10 cellular contexts compared by ENCODE assay signal in genomic region chr17:7019406-7019805, GRCh38. TPM values are rescaled to one million over a fixed set of nuclear protein-coding genes. Genes with fewer than 3 reads are reported as not detected.
DNase-seq lines count a peak whose midpoint lies in the region; ATAC-seq and TF ChIP-seq lines count a peak whose summit lies in the region.
"Had no signal": no experiment of that assay in that cellular context is flagged by ENCODE, and none has a peak within 500 bp of the region (broad histone marks: within the 10 kb centered on the region; RNA-seq: fewer than 3 reads in every experiment).

No MANE protein-coding gene starts in this region.

- no peak for TF ChIP-seq POLR2A in testis (IDR thresholded peaks at IDR 0.05)

- peak overlapping the region in 1 of 2 experiments; percentile 31 for H3K18ac ChIP-seq in mesenchymal stem cell (ENCODE audit: low read depth in 1 of 2, low read length in 2 of 2)

- H3K79me1 ChIP-seq in mesenchymal stem cell (replicated peaks; ENCODE audit: low read length, poor library complexity, severe bottlenecking) = peaks cover 8% of the 10 kb centered on the region

- peak overlapping the region; percentile 75 for H2BK120ac ChIP-seq in mesenchymal stem cell (ENCODE audit: low read depth, low read length)

- WGBS in mesenchymal stem cell = 61% methylated on average over 11 of the region's 11 CpGs
- 4 to 29% methylated on average over 8 to 11 of the region's 11 CpGs for WGBS in testis, 2 donors

- no peak overlapping the region for H3K23ac ChIP-seq in mesenchymal stem cell (ENCODE audit: low read length in 2 of 2)

- H3K4ac ChIP-seq in mesenchymal stem cell (ENCODE audit: low read depth in 1 of 2, low read length in 2 of 2) = no peak overlapping the region

- H3K9me3 ChIP-seq in mesenchymal stem cell (ENCODE audit: control insufficient read depth, low read length) = no peaks in the 10 kb centered on the region
- H3K9me3 ChIP-seq in testis = no peaks in the 10 kb centered on the region

- H2AFZ ChIP-seq in mesenchymal stem cell (ENCODE audit: low read depth, low read length) = no peak overlapping the region

- peaks cover 4 to 16% of the 10 kb centered on the region in 2 experiments for H3K27me3 ChIP-seq in mesenchymal stem cell (ENCODE audit: control insufficient read depth in 1 of 2, insufficient read depth in 1 of 2, low read length in 2 of 2)
- H3K27me3 ChIP-seq in testis = no peaks in the 10 kb centered on the region

- H3K4me2 ChIP-seq in mesenchymal stem cell (ENCODE audit: low read length, poor library complexity, severe bottlenecking) = peak overlapping the region; percentile 37

- H2BK12ac ChIP-seq in mesenchymal stem cell (ENCODE audit: low read length in 2 of 2) = no peak overlapping the region

- peaks cover 13 to 21% of the 10 kb centered on the region in 2 experiments for H3K36me3 ChIP-seq in mesenchymal stem cell (ENCODE audit: control insufficient read depth in 1 of 2, insufficient read depth in 2 of 2, low read depth in 1 of 2, low read length in 2 of 2)
- H3K36me3 ChIP-seq in testis (ENCODE audit: low read depth, missing control alignments) = no peaks in the 10 kb centered on the region

- intact Hi-C loops in testis (cut with DNase I; ENCODE audit: low total_unique reads) = no loop called here

- ATAC-seq in GM18867 (IDR thresholded peaks at IDR 0.05; ENCODE audit: unreplicated experiment) (no peak), GM21717 (IDR thresholded peaks at IDR 0.05; ENCODE audit: unreplicated experiment) (no peak)

- peak overlapping the region; percentile 90 for H3K9ac ChIP-seq in mesenchymal stem cell (ENCODE audit: low read length)

- no peak overlapping the region for H3K14ac ChIP-seq in mesenchymal stem cell (ENCODE audit: low read length in 2 of 2)

- DNase-seq in LNCaP clone FGC (ENCODE audit: low read depth) (no peak), mesenchymal stem cell (no peak), testis (no peak), NCI-H1417 treated with DMSO at 0.1 percent for 48 hours (lab: John Stamatoyannopoulos, UW) (no peak), hypothalamus (lab: John Stamatoyannopoulos, UW) (no peak)
- DNase-seq: cerebellar nuclear complex had no signal

- peak overlapping the region; percentile 93 for H4K8ac ChIP-seq in mesenchymal stem cell (ENCODE audit: low read length)

- H2BK15ac ChIP-seq in mesenchymal stem cell (ENCODE audit: low read depth, poor library complexity, severe bottlenecking) = no peak overlapping the region

- H3K27ac ChIP-seq in cingulate gyrus (ENCODE audit: low read depth, low read length) (peak overlapping the region; percentile 42), mesenchymal stem cell (ENCODE audit: low read length, poor library complexity, severe bottlenecking) (no peak overlapping the region), testis (peak overlapping the region; percentile 93 to 95)

- no peak overlapping the region for H4K91ac ChIP-seq in mesenchymal stem cell (ENCODE audit: low read length)

- TF ChIP-seq CTCF in LNCaP clone FGC (IDR thresholded peaks at IDR 0.05; ENCODE audit: control insufficient read depth, extremely low read depth, insufficient read depth) = no peak
- no peak for TF ChIP-seq CTCF in testis (IDR thresholded peaks at IDR 0.05)

- no peak overlapping the region for H2AK5ac ChIP-seq in mesenchymal stem cell (ENCODE audit: low read length, severe bottlenecking)

- H3K4me3 ChIP-seq in LNCaP clone FGC (ENCODE audit: low read depth, low read length) (peak overlapping the region; percentile 76), mesenchymal stem cell (ENCODE audit: insufficient read depth in 1 of 2, low read depth in 1 of 2, low read length in 2 of 2) (peak overlapping the region in 1 of 2 experiments; percentile 78), testis (peak overlapping the region; percentile 41 to 74)

- no peak overlapping the region for H2BK5ac ChIP-seq in mesenchymal stem cell (ENCODE audit: low read depth, low read length, poor library complexity, severe bottlenecking)

- H3K4me1 ChIP-seq in mesenchymal stem cell (ENCODE audit: control insufficient read depth, insufficient read depth, low read depth, low read length) = peaks cover 24% of the 10 kb centered on the region
- H3K4me1 ChIP-seq in testis = peaks cover 34% of the 10 kb centered on the region

RNA-seq across cellular contexts. Expression of gene BCL6B, which starts 3.4 kb away (rescaled TPM):
- 0.01 TPM for polyA plus RNA-seq in mesenchymal stem cell (2013, experiment 1 of 2)
- 0.04 TPM for polyA plus RNA-seq in mesenchymal stem cell (2013, experiment 2 of 2)
- 1 to 10 TPM; 2.5 to 3.5 TPM for total RNA-seq in testis
- polyA plus RNA-seq in testis (ENCODE audit: insufficient read depth, low read depth, low replicate concordance) = 4.6 TPM
- total RNA-seq: OCI-LY7 had no signal

RNA-seq across cellular contexts. Expression of gene RNASEK, which starts 7.0 kb away (rescaled TPM):
- polyA plus RNA-seq in mesenchymal stem cell (2013, experiment 1 of 2) = 865 TPM
- polyA plus RNA-seq in mesenchymal stem cell (2013, experiment 2 of 2) = 846 TPM
- total RNA-seq in testis = 100 to 1,000 TPM; 208 to 314 TPM
- 317 TPM for polyA plus RNA-seq in testis (ENCODE audit: insufficient read depth, low read depth, low replicate concordance)

RNA-seq across cellular contexts. Expression of gene SLC16A13, which starts 16.4 kb away (rescaled TPM):
- polyA plus RNA-seq in mesenchymal stem cell (2013, experiment 1 of 2) = 8.4 TPM
- 8.0 TPM for polyA plus RNA-seq in mesenchymal stem cell (2013, experiment 2 of 2)
- 1 to 10 TPM; 1.9 to 2.2 TPM for total RNA-seq in testis
- polyA plus RNA-seq in testis (ENCODE audit: insufficient read depth, low read depth, low replicate concordance) = 2.0 TPM

RNA-seq across cellular contexts. Expression of gene ALOX12, which starts 23.6 kb away (rescaled TPM):
- polyA plus RNA-seq in mesenchymal stem cell (2013, experiment 1 of 2) = not detected
- not detected for polyA plus RNA-seq in mesenchymal stem cell (2013, experiment 2 of 2)
- under 1 TPM; 0.24 to 0.25 TPM for total RNA-seq in testis
- polyA plus RNA-seq in testis (ENCODE audit: insufficient read depth, low read depth, low replicate concordance) = 0.50 TPM
- total RNA-seq: OCI-LY7 had no signal

RNA-seq across cellular contexts. Expression of gene SLC16A11, which starts 24.5 kb away (rescaled TPM):
- polyA plus RNA-seq in mesenchymal stem cell (2013, experiment 1 of 2) = 0.21 TPM
- polyA plus RNA-seq in mesenchymal stem cell (2013, experiment 2 of 2) = 0.30 TPM
- 1 to 10 TPM in 1 of 2 donors, under 1 TPM in 1; 0.55 to 2.0 TPM for total RNA-seq in testis
- polyA plus RNA-seq in testis (ENCODE audit: insufficient read depth, low read depth, low replicate concordance) = 3.0 TPM
- total RNA-seq: OCI-LY7 had no signal
